Comparison of ENCODE assay signal across 11 cellular contexts in the genomic region with DNA sequence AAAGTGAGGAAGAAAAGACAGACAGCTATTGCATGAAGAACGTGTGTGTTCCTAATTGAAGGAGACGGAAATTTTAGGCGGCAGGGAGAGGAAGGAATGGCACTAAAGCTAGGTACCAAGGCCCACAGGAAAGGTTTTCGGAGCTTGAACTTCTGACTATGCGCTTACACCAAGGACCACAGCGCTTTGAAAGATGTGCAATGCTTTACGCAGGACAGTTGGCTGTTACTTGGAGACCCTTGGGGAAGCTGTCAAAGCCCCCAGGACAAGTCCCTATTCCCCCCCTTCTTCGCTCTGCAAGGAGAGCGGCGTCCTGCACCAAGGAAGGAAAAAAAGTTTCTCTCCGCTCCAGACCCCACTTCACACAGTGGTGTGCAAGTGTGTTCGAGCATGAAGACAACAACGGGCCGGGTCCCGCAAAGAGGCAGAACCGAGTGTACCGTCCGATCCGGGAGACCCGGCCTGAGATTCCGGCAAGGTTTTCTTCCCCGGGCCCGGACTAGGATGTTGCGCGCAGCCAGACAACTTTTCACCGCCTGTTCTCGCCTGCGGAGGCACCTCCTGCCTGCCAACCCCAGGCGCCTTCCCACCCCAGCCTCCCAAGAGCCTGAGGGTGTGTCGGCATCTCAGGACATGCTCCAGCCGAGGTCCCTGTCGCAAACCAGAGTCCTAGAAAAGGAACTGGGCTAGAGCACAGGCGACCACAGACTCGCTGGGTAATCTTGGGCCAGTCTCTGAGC. TPM values are rescaled to one million over a fixed set of nuclear protein-coding genes. Genes with fewer than 3 reads are reported as not detected.
A peak's percentile ranks its signal among the peaks of the same experiment; 100 is the strongest.
DNase-seq lines count a peak whose midpoint lies in the region; ATAC-seq, FAIRE-seq and TF ChIP-seq lines count a peak whose summit lies in the region.
"Had no signal": no experiment of that assay in that cellular context is flagged by ENCODE, and none has a peak within 500 bp of the region (broad histone marks: within the 10 kb centered on the region; RNA-seq: fewer than 3 reads in every experiment).

No MANE protein-coding gene starts in this region.

- peaks cover 20% of the 10 kb centered on the region for H3K27me3 Mint-ChIP-seq in astrocyte (ENCODE audit: low read depth, unreplicated experiment)

- peaks cover 2% of the 10 kb centered on the region for H3K27me3 ChIP-seq in astrocyte (ENCODE audit: insufficient read depth, low read length)
- peaks cover 0 to 3% of the 10 kb centered on the region in 2 donors for H3K27me3 ChIP-seq in mucosa of rectum (ENCODE audit: control insufficient read depth in 2 of 2, insufficient read depth in 2 of 2, low read length in 2 of 2)
- H3K27me3 ChIP-seq in tibial artery: no peaks in the 10 kb centered on the region

- H3K36me3 Mint-ChIP-seq in astrocyte (ENCODE audit: low read depth, unreplicated experiment): no peaks in the 10 kb centered on the region

- no peaks in the 10 kb centered on the region for H3K9me3 ChIP-seq in astrocyte (ENCODE audit: insufficient read depth, low read depth, low read length)
- H3K9me3 ChIP-seq in mucosa of rectum (ENCODE audit: control insufficient read depth in 2 of 2, low read length in 2 of 2): no peaks in the 10 kb centered on the region
- no peaks in the 10 kb centered on the region for H3K9me3 ChIP-seq in tibial artery

- H3K9ac ChIP-seq in astrocyte (ENCODE audit: low read length): peak overlapping the region; percentile 68
- H3K9ac ChIP-seq in mucosa of rectum (ENCODE audit: low read depth in 1 of 2, low read length in 2 of 2): no peak overlapping the region

- H3K36me3 ChIP-seq in astrocyte (ENCODE audit: insufficient read depth, low read length) (no peaks in the 10 kb centered on the region), mucosa of rectum (ENCODE audit: control insufficient read depth in 2 of 2, insufficient read depth in 2 of 2, low read length in 2 of 2) (no peaks in the 10 kb centered on the region), tibial artery (no peaks in the 10 kb centered on the region)

- H3K27ac ChIP-seq in astrocyte (ENCODE audit: low read depth, low read length): no peak overlapping the region
- H3K27ac ChIP-seq in mucosa of rectum (ENCODE audit: low read depth in 2 of 2, low read length in 2 of 2): no peak overlapping the region
- peak overlapping the region in 1 of 2 donors; percentile 59 for H3K27ac ChIP-seq in tibial artery

- peak overlapping the region; percentile 70 for H3K4me3 ChIP-seq in astrocyte (ENCODE audit: insufficient read depth, low read depth, low read length)
- H3K4me3 ChIP-seq in mucosa of rectum (ENCODE audit: low read length in 2 of 2): peak overlapping the region; percentile 18 to 26
- H3K4me3 ChIP-seq in tibial artery: peak overlapping the region; percentile 66 to 69

- ATAC-seq in HG03432 (IDR thresholded peaks at IDR 0.05; ENCODE audit: unreplicated experiment): no peak

- H2AFZ ChIP-seq in astrocyte (ENCODE audit: low read depth, low read length): peak overlapping the region; percentile 91

- H4K20me1 ChIP-seq in astrocyte (ENCODE audit: insufficient read depth, low read length): no peaks in the 10 kb centered on the region

- peaks cover 10% of the 10 kb centered on the region for H3K9me3 Mint-ChIP-seq in astrocyte (ENCODE audit: unreplicated experiment)

- peaks cover 16% of the 10 kb centered on the region for H3K4me1 ChIP-seq in astrocyte (ENCODE audit: insufficient read depth, low read length)
- no peaks in the 10 kb centered on the region for H3K4me1 ChIP-seq in mucosa of rectum (ENCODE audit: control insufficient read depth in 2 of 2, insufficient read depth in 2 of 2, low read length in 2 of 2)
- peaks cover 0 to 32% (median 12%) of the 10 kb centered on the region in 4 donors for H3K4me1 ChIP-seq in tibial artery

- H3K4me3 Mint-ChIP-seq in astrocyte (ENCODE audit: unreplicated experiment): peak overlapping the region; percentile 91

- H3K4me1 Mint-ChIP-seq in astrocyte (ENCODE audit: low read depth, unreplicated experiment): peaks cover 6% of the 10 kb centered on the region

- peaks cover 3% of the 10 kb centered on the region for H3K79me2 ChIP-seq in astrocyte (ENCODE audit: insufficient read depth, low read length)

- DNase-seq in astrocyte (ENCODE audit: low read depth) (no peak), foreskin melanocyte (peak; percentile 11), tibial artery (no peak), NCI-H2196 (lab: John Stamatoyannopoulos, UW; ENCODE audit: unreplicated experiment) (no peak), SIG-M5 treated with dmso at 0.1 percent for 504 hours (lab: John Stamatoyannopoulos, UW; ENCODE audit: unreplicated experiment) (no peak), EL (no peak)
- DNase-seq: activated gamma-delta T cell; DMS79; stimulated activated naive CD4-positive, alpha-beta T cell treated with Interleukin-2 at 50 U/mL for 16 hours had no signal

- no peak for FAIRE-seq in astrocyte (lab: Jason Lieb, UNC)

- H3K27ac Mint-ChIP-seq in astrocyte (ENCODE audit: unreplicated experiment): no peak overlapping the region

- intact Hi-C loops in tibial artery (cut with DNase I; ENCODE audit: low total_unique reads): no loop called here

- H3K4me2 ChIP-seq in astrocyte (ENCODE audit: low read length): peak overlapping the region; percentile 99

- no peak for TF ChIP-seq CTCF in astrocyte (IDR thresholded peaks at IDR 0.05; ENCODE audit: insufficient read depth, low read depth, low read length)
- TF ChIP-seq CTCF in tibial artery (IDR thresholded peaks at IDR 0.05): no peak

RNA-seq across cellular contexts. Expression of gene KDR, which starts 0.9 kb away (rescaled TPM):
- total RNA-seq in astrocyte: 2.5 TPM in 2 replicates
